9 cellular contexts compared by ENCODE assay signal in the genomic region with DNA sequence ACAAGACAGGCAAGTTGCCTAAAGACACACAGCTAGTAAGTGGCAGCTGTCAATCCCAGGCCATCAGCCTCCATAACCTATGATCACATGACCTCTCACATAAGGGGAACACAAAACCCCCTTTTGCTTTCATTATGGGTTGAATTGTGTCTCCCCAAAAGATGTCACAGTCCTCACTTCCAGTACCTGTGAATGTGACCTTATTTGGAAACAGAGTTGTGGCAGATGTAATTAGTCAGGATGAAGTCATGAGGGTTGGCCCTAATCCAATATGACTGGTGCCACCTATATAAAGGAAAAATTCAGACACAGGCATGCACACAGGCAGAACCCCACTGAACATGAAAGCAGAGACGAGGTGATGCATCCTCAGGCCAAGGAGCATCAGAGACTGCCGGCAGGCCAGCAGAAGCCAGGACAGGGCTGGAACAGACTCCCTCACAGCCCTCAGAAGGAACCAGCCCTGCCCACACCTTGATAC. TPM values are rescaled to one million over a fixed set of nuclear protein-coding genes. Genes with fewer than 3 reads are reported as not detected.
A peak's percentile ranks its signal among the peaks of the same experiment; 100 is the strongest.
DNase-seq lines count a peak whose midpoint lies in the region; ATAC-seq, FAIRE-seq and TF ChIP-seq lines count a peak whose summit lies in the region.
"Had no signal": no experiment of that assay in that cellular context is flagged by ENCODE, and none has a peak within 500 bp of the region (broad histone marks: within the 10 kb centered on the region; RNA-seq: fewer than 3 reads in every experiment).

No MANE protein-coding gene starts in this region.

- TF ChIP-seq EP300 in sigmoid colon (IDR thresholded peaks at IDR 0.05): peak in 2 of 4 donors; percentile 11 to 15

- H3K9me3 ChIP-seq in OCI-LY7 (ENCODE audit: low read length) (0 out of 2 replicates have a peak, but pooled peaks cover 7% of the 10 kb centered on the region), astrocyte (ENCODE audit: insufficient read depth, low read depth, low read length) (no peaks in the 10 kb centered on the region), sigmoid colon (no peaks in the 10 kb centered on the region), adrenal gland (replicated peaks in 1 of 3) (no peaks in the 10 kb centered on the region)

- FAIRE-seq in astrocyte (lab: Jason Lieb, UNC): no peak
- FAIRE-seq: TTC549 had no signal

- BruUV-seq in OCI-LY7 (replicated peaks; lab: Mats Ljungman, UMichigan): no TSS peak

- TF ChIP-seq POLR2A in sigmoid colon (IDR thresholded peaks at IDR 0.05) (no peak), adrenal gland (IDR thresholded peaks at IDR 0.05) (no peak)

- ATAC-seq in activated CD4-positive, CD25-positive, alpha-beta regulatory T cell treated with anti-CD3 and anti-CD28 coated beads, Interleukin-2, amount 50 U/mL, for 24 hours: peak; percentile 66 to 70

- no peaks in the 10 kb centered on the region for H3K9me2 ChIP-seq in OCI-LY7 (ENCODE audit: insufficient read depth, low read length)

- 68 to 80% methylated on average over 2 of the region's 2 CpGs for WGBS in sigmoid colon, 2 donors
- WGBS in adrenal gland, 4 donors: 76 to 94% (median 87%) methylated on average over 2 of the region's 2 CpGs

- POLR2A ChIA-PET in OCI-LY7 (lab: Charles Lee): interaction anchor here (0.8 to 2.7 kb wide), 10 partner anchors 8 to 160 kb away, joined by 3 to 8 read pairs (median 3); no protein-coding TSS in a partner anchor

- H3K36me3 ChIP-seq in OCI-LY7 (ENCODE audit: insufficient read depth, low read length): peaks cover 42% of the 10 kb centered on the region
- no peaks in the 10 kb centered on the region for H3K36me3 ChIP-seq in astrocyte (ENCODE audit: insufficient read depth, low read length)
- H3K36me3 ChIP-seq in sigmoid colon: no peaks in the 10 kb centered on the region
- H3K36me3 ChIP-seq in adrenal gland (replicated peaks in 1 of 2): no peaks in the 10 kb centered on the region

- H3K36me3 Mint-ChIP-seq in astrocyte (ENCODE audit: low read depth, unreplicated experiment): peaks cover 25% of the 10 kb centered on the region

- H3K4me1 ChIP-seq in OCI-LY7 (ENCODE audit: insufficient read depth, low read length, poor library complexity, severe bottlenecking) (peaks cover 53% of the 10 kb centered on the region), astrocyte (ENCODE audit: insufficient read depth, low read length) (peaks cover 39% of the 10 kb centered on the region), sigmoid colon (peaks cover 0 to 81% (median 63%) of the 10 kb centered on the region in 4 donors), adrenal gland (replicated peaks in 1 of 2) (peaks cover 1 to 14% of the 10 kb centered on the region in 2 donors)

- H3K4me3 ChIP-seq in OCI-LY7 (ENCODE audit: low read depth, low read length, poor library complexity, severe bottlenecking) (no peak overlapping the region), astrocyte (ENCODE audit: insufficient read depth, low read depth, low read length) (no peak overlapping the region), sigmoid colon (no peak overlapping the region), adrenal gland (no peak overlapping the region)

- peaks cover 38% of the 10 kb centered on the region; the same call in 1 of the 2 replicates for H3K79me2 ChIP-seq in OCI-LY7 (ENCODE audit: insufficient read depth, low read depth, low read length)
- H3K79me2 ChIP-seq in astrocyte (ENCODE audit: insufficient read depth, low read length): no peaks in the 10 kb centered on the region

- H3K27ac ChIP-seq in OCI-LY7 (ENCODE audit: low read depth, low read length, poor library complexity, severe bottlenecking): no peak overlapping the region
- H3K27ac ChIP-seq in astrocyte (ENCODE audit: low read depth, low read length): peak overlapping the region; percentile 1
- peak overlapping the region; percentile 23 to 87 (median 58) for H3K27ac ChIP-seq in sigmoid colon
- no peak overlapping the region for H3K27ac ChIP-seq in adrenal gland

- H3K27me3 ChIP-seq in astrocyte (ENCODE audit: insufficient read depth, low read length): no peaks in the 10 kb centered on the region
- no peaks in the 10 kb centered on the region for H3K27me3 ChIP-seq in sigmoid colon
- H3K27me3 ChIP-seq in adrenal gland: no peaks in the 10 kb centered on the region

- H3K27me3 Mint-ChIP-seq in astrocyte (ENCODE audit: low read depth, unreplicated experiment): no peaks in the 10 kb centered on the region

- TF ChIP-seq CTCF in OCI-LY7 (conservative IDR thresholded peaks at IDR 0.05; ENCODE audit: low read length) (no peak), astrocyte (IDR thresholded peaks at IDR 0.05; ENCODE audit: insufficient read depth, low read depth, low read length) (no peak), sigmoid colon (IDR thresholded peaks at IDR 0.05) (no peak), adrenal gland (IDR thresholded peaks at IDR 0.05) (no peak)

- H3K4me2 ChIP-seq in OCI-LY7 (ENCODE audit: low read length): peak overlapping the region; percentile 68; the same call in 1 of the 2 replicates
- peak overlapping the region; percentile 49 for H3K4me2 ChIP-seq in astrocyte (ENCODE audit: low read length)

- no peak overlapping the region for H2AFZ ChIP-seq in OCI-LY7 (ENCODE audit: low read length)
- H2AFZ ChIP-seq in astrocyte (ENCODE audit: low read depth, low read length): no peak overlapping the region

- H3K4me3 Mint-ChIP-seq in astrocyte (ENCODE audit: unreplicated experiment): no peak overlapping the region

- peak overlapping the region; percentile 74 for H3K27ac Mint-ChIP-seq in astrocyte (ENCODE audit: unreplicated experiment)

- CTCF ChIA-PET in OCI-LY7 (lab: Charles Lee; ENCODE audit: unreplicated experiment): interaction anchor here (0.8 to 1.4 kb wide), 6 partner anchors 11 to 121 kb away, joined by 3 to 5 read pairs (median 4); a partner anchor contains a TSS

- no peak for DNase-seq in activated CD4-positive, CD25-positive, alpha-beta regulatory T cell treated with anti-CD3 and anti-CD28 coated beads, Interleukin-2, amount 50 U/mL, for 72 hours
- DNase-seq in OCI-LY7 (ENCODE audit: low spot score) (no peak), astrocyte (ENCODE audit: low read depth) (peak; percentile 50), sigmoid colon (no peak), NCI-H526 treated with DMSO at 0.1 percent for 48 hours (lab: John Stamatoyannopoulos, UW) (no peak), NCI-H187 (lab: John Stamatoyannopoulos, UW) (no peak), adrenal gland (no peak)

- H3K9me3 Mint-ChIP-seq in astrocyte (ENCODE audit: unreplicated experiment): no peaks in the 10 kb centered on the region

- intact Hi-C loops in OCI-LY7 (cut with micrococcal nuclease; ENCODE audit: unreplicated experiment): loop anchor here (1.0 to 2.0 kb wide), 4 partner anchors 84 to 161 kb away; a partner anchor contains a TSS
- intact Hi-C loops in sigmoid colon (cut with DNase I): no loop called here
- intact Hi-C loops in adrenal gland (cut with DNase I): no loop called here

- H3K9ac ChIP-seq in astrocyte (ENCODE audit: low read length): peak overlapping the region; percentile 2

- H4K20me1 ChIP-seq in OCI-LY7 (ENCODE audit: insufficient read depth, low read length) (no peaks in the 10 kb centered on the region), astrocyte (ENCODE audit: insufficient read depth, low read length) (peaks cover 5% of the 10 kb centered on the region)

- H3K4me1 Mint-ChIP-seq in astrocyte (ENCODE audit: low read depth, unreplicated experiment): peaks cover 27% of the 10 kb centered on the region

RNA-seq across cellular contexts. Expression of a gene that starts 33.6 kb away (rescaled TPM):
- 19.7 and 22.6 TPM in 2 replicates for total RNA-seq in OCI-LY7 (2014; rRNA removed; shearing (Covaris generic))
- total RNA-seq in OCI-LY7 (2022) (34.4 and 35.0 TPM in 2 replicates), astrocyte (9.6 and 10.8 TPM in 2 replicates), sigmoid colon (10 to 100 TPM; 13.3 to 18.3 (median 15.7) TPM), adrenal gland (1 to 10 TPM; 3.7 to 7.7 (median 5.2) TPM)
- polyA plus RNA-seq in sigmoid colon (1 to 10 TPM; 2.3 to 6.5 (median 3.0) TPM), adrenal gland (1 to 10 TPM; 1.9 to 4.3 (median 3.3) TPM)

Comparison
In these comparisons a context has a peak if more than half of its experiments do, and no peak if none do; other contexts are left out.
1. H3K27ac ChIP-seq: peak in astrocyte (single experiment) and sigmoid colon (4 of 4); none in OCI-LY7 (single experiment) and adrenal gland (0 of 5).